Comparison of ENCODE assay signal across 1 cellular context in genomic region chr6:111898452-111898851, GRCh38.
TF ChIP-seq lines count a peak whose summit lies in the region.

No MANE protein-coding gene starts in this region.

TF ChIP-seq in HepG2, 621 proteins besides CTCF, POLR2A, EP300 and RAD21:
- no peak for TF ChIP-seq PRMT3 (CRISPR knock-in tag; IDR thresholded peaks at IDR 0.05; ENCODE audit: borderline replicate concordance, low read depth)
- TF ChIP-seq HNF4A (CRISPR knock-in tag; IDR thresholded peaks at IDR 0.05): 0 out of 2 replicates have a peak, but pooled peaks have one; percentile 22
- peak; percentile 77 for TF ChIP-seq MAX (IDR thresholded peaks at IDR 0.05)
- no peak for TF ChIP-seq POGK (CRISPR knock-in tag; conservative IDR thresholded peaks at IDR 0.05)
- no peak for TF ChIP-seq SNAPC5 (CRISPR knock-in tag; IDR thresholded peaks at IDR 0.05; ENCODE audit: borderline replicate concordance)
- peak; percentile 73; the same call in 1 of the 2 replicates for TF ChIP-seq TFDP1 (CRISPR knock-in tag; IDR thresholded peaks at IDR 0.05; ENCODE audit: borderline replicate concordance)
- TF ChIP-seq ZBTB7B (CRISPR knock-in tag; IDR thresholded peaks at IDR 0.05): peak; percentile 72
- 0 out of 2 replicates have a peak, but pooled peaks have one; percentile 17 for TF ChIP-seq ZMYM4 (CRISPR knock-in tag; IDR thresholded peaks at IDR 0.05)
- TF ChIP-seq KDM4B (CRISPR knock-in tag; IDR thresholded peaks at IDR 0.05): no peak
- TF ChIP-seq SOX13 (IDR thresholded peaks at IDR 0.05): no peak
- 0 out of 4 replicates have a peak, but pooled peaks of 1 of the 2 experiments have one; percentile 5 for TF ChIP-seq SOX13 (CRISPR knock-in tag; conservative IDR thresholded peaks at IDR 0.05 in 1 of 2, IDR thresholded peaks at IDR 0.05 in 1 of 2)
- TF ChIP-seq RELA (CRISPR knock-in tag; IDR thresholded peaks at IDR 0.05): no peak
- no peak for TF ChIP-seq ZSCAN22 (CRISPR knock-in tag; IDR thresholded peaks at IDR 0.05)
- peak; percentile 81 for TF ChIP-seq PITX1 (CRISPR knock-in tag; IDR thresholded peaks at IDR 0.05)
- no peak for TF ChIP-seq ATF2 (CRISPR knock-in tag; IDR thresholded peaks at IDR 0.05)
- TF ChIP-seq POLR2G (IDR thresholded peaks at IDR 0.05; ENCODE audit: low read depth, low read length): no peak
- TF ChIP-seq ZFP36L2 (CRISPR knock-in tag; IDR thresholded peaks at IDR 0.05): no peak
- TF ChIP-seq FOXP1 (IDR thresholded peaks at IDR 0.05): no peak
- TF ChIP-seq FOXP1 (CRISPR knock-in tag; IDR thresholded peaks at IDR 0.05): no peak
- TF ChIP-seq TCF7L2 (IDR thresholded peaks at IDR 0.05; ENCODE audit: low read depth, low read length): no peak
- TF ChIP-seq ZNF761 (CRISPR knock-in tag; conservative IDR thresholded peaks at IDR 0.05): no peak
- TF ChIP-seq KMT2B (CRISPR knock-in tag; IDR thresholded peaks at IDR 0.05): no peak
TF ChIP-seq in HepG2: peak in this region for 7.
